10 cellular contexts compared by ENCODE assay signal in genomic region chr16:65122724-65122973, GRCh38. TPM values are rescaled to one million over a fixed set of nuclear protein-coding genes. Genes with fewer than 3 reads are reported as not detected.
DNase-seq lines count a peak whose midpoint lies in the region; ATAC-seq and TF ChIP-seq lines count a peak whose summit lies in the region.
"Had no signal": no experiment of that assay in that cellular context is flagged by ENCODE, and none has a peak within 500 bp of the region (broad histone marks: within the 10 kb centered on the region; RNA-seq: fewer than 3 reads in every experiment).

No MANE protein-coding gene starts in this region.

- peaks cover 9% of the 10 kb centered on the region for H3K4me1 Mint-ChIP-seq in MCF 10A (ENCODE audit: insufficient read depth, unreplicated experiment)
- no peaks in the 10 kb centered on the region for H3K4me1 Mint-ChIP-seq in activated T-helper 17 cell treated with anti-CD3 and anti-CD28 coated beads, Interleukin-2, amount 50 U/mL, for 72 hours

- no peaks in the 10 kb centered on the region for H3K9me3 Mint-ChIP-seq in MCF 10A (ENCODE audit: unreplicated experiment)
- no peaks in the 10 kb centered on the region for H3K9me3 Mint-ChIP-seq in activated T-helper 17 cell treated with anti-CD3 and anti-CD28 coated beads, Interleukin-2, amount 50 U/mL, for 72 hours

- CTCF ChIA-PET in MCF 10A (lab: Yijun Ruan, JAX), result interaction anchor here (0.7 kb wide), 1 partner anchor 1597 kb away, joined by 4 read pairs; no protein-coding TSS in a partner anchor

- H3K4me3 ChIP-seq in H7 (ENCODE audit: insufficient read depth, low read depth, low read length) (peak overlapping the region; percentile 65), iPS-20b (ENCODE audit: low read length) (peak overlapping the region; percentile 79), skeletal muscle satellite cell (ENCODE audit: low read length) (peak overlapping the region; percentile 93)

- peaks cover 61% of the 10 kb centered on the region for H3K27me3 ChIP-seq in H7 (ENCODE audit: control insufficient read depth, insufficient read depth, low read length)
- peaks cover 81% of the 10 kb centered on the region for H3K27me3 ChIP-seq in iPS-20b (ENCODE audit: insufficient read depth, low read length)
- H3K27me3 ChIP-seq in skeletal muscle satellite cell (ENCODE audit: control insufficient read depth, insufficient read depth, low read length), result no peaks in the 10 kb centered on the region

- TF ChIP-seq CTCF in MCF 10A (IDR thresholded peaks at IDR 0.05; ENCODE audit: unreplicated experiment), result no peak

- POLR2A ChIA-PET in MCF 10A (lab: Yijun Ruan, JAX), result no interaction called here

- H3K4me3 Mint-ChIP-seq in MCF 10A (ENCODE audit: unreplicated experiment), result peak overlapping the region; percentile 84
- no peak overlapping the region for H3K4me3 Mint-ChIP-seq in activated T-helper 17 cell treated with anti-CD3 and anti-CD28 coated beads, Interleukin-2, amount 50 U/mL, for 72 hours

- no peak overlapping the region for H3K27ac ChIP-seq in iPS-20b (ENCODE audit: low read length)

- H3K36me3 ChIP-seq in H7 (replicated peaks; ENCODE audit: control insufficient read depth, insufficient read depth, low read length), result no peaks in the 10 kb centered on the region
- H3K36me3 ChIP-seq in iPS-20b (ENCODE audit: insufficient read depth, low read depth, low read length), result no peaks in the 10 kb centered on the region
- H3K36me3 ChIP-seq in skeletal muscle satellite cell (ENCODE audit: insufficient read depth, low read length), result no peaks in the 10 kb centered on the region

- no peak overlapping the region for H3K27ac Mint-ChIP-seq in MCF 10A (ENCODE audit: low read depth, unreplicated experiment)
- H3K27ac Mint-ChIP-seq in activated T-helper 17 cell treated with anti-CD3 and anti-CD28 coated beads, Interleukin-2, amount 50 U/mL, for 72 hours, result no peak overlapping the region

- H3K4me2 ChIP-seq in skeletal muscle satellite cell (ENCODE audit: low read length), result peak overlapping the region; percentile 98

- H3K27me3 Mint-ChIP-seq in MCF 10A (ENCODE audit: insufficient read depth, unreplicated experiment), result peaks cover 12% of the 10 kb centered on the region
- peaks cover 16% of the 10 kb centered on the region for H3K27me3 Mint-ChIP-seq in activated T-helper 17 cell treated with anti-CD3 and anti-CD28 coated beads, Interleukin-2, amount 50 U/mL, for 72 hours

- no peaks in the 10 kb centered on the region for H3K36me3 Mint-ChIP-seq in MCF 10A (ENCODE audit: insufficient read depth, unreplicated experiment)
- no peaks in the 10 kb centered on the region for H3K36me3 Mint-ChIP-seq in activated T-helper 17 cell treated with anti-CD3 and anti-CD28 coated beads, Interleukin-2, amount 50 U/mL, for 72 hours (ENCODE audit: low read depth)

- intact Hi-C loops in MCF 10A (cut with micrococcal nuclease), result no loop called here

- H3K9me3 ChIP-seq in iPS-20b (ENCODE audit: insufficient read depth, low read depth, low read length) (no peaks in the 10 kb centered on the region), skeletal muscle satellite cell (replicated peaks; ENCODE audit: low read length) (no peaks in the 10 kb centered on the region)

- BruUV-seq in MCF 10A (replicated peaks; lab: Mats Ljungman, UMichigan), result no TSS peak

- H3K4me1 ChIP-seq in iPS-20b (ENCODE audit: insufficient read depth, low read length) (peaks cover 11% of the 10 kb centered on the region; the same call in 1 of the 2 replicates), skeletal muscle satellite cell (ENCODE audit: control insufficient read depth, insufficient read depth, low read length) (peaks cover 34% of the 10 kb centered on the region)

- no peak for DNase-seq in H7
- no peak for DNase-seq in MCF 10A (ENCODE audit: unreplicated experiment)
- no peak for DNase-seq in Kasumi-1 (lab: John Stamatoyannopoulos, UW)
- DNase-seq in NCI-H1694 (lab: John Stamatoyannopoulos, UW), result no peak
- DNase-seq in NK-92 (lab: John Stamatoyannopoulos, UW; ENCODE audit: unreplicated experiment), result no peak
- DNase-seq: DMS153 had no signal

- no peak for ATAC-seq in activated T-helper 17 cell treated with anti-CD3 and anti-CD28 coated beads, Interleukin-2, amount 50 U/mL, for 72 hours (replicated peaks)

- H3K9ac ChIP-seq in iPS-20b (ENCODE audit: low read depth, low read length) (peak overlapping the region; percentile 45; the same call in 1 of the 2 replicates), skeletal muscle satellite cell (ENCODE audit: low read depth, low read length) (peak overlapping the region; percentile 93)

RNA-seq across cellular contexts. Expression of gene CDH11, which starts 0.8 kb away (rescaled TPM):
- total RNA-seq in H7 (2014; rRNA removed; shearing (Covaris generic)), result 10.2 and 12.9 TPM in 2 replicates
- 0.33 and 0.83 TPM in 2 replicates for total RNA-seq in MCF 10A (2022)
- total RNA-seq in skeletal muscle satellite cell (2012; rRNA removed), result 11.4 and 16.8 TPM in 2 replicates
- total RNA-seq in activated T-helper 17 cell treated with anti-CD3 and anti-CD28 coated beads, Interleukin-2, amount 50 U/mL, for 72 hours, result not detected
- total RNA-seq: activated CD8-positive, alpha-beta memory T cell treated with anti-CD3 and anti-CD28 coated beads for 36 hours had no signal
